Comparison of ENCODE assay signal across 10 cellular contexts in genomic region chr12:55847603-55848329, GRCh38. TPM values are rescaled to one million over a fixed set of nuclear protein-coding genes. Genes with fewer than 3 reads are reported as not detected.
DNase-seq lines count a peak whose midpoint lies in the region; ATAC-seq and TF ChIP-seq lines count a peak whose summit lies in the region.
"Had no signal": no experiment of that assay in that cellular context is flagged by ENCODE, and none has a peak within 500 bp of the region (broad histone marks: within the 10 kb centered on the region; RNA-seq: fewer than 3 reads in every experiment).

No MANE protein-coding gene starts in this region.

- peaks cover 0 to 39% of the 10 kb centered on the region in 2 donors for H3K4me1 ChIP-seq in right atrium auricular region

- H3K27ac ChIP-seq in right atrium auricular region: peak overlapping the region; percentile 90 to 97
- H3K27ac ChIP-seq: 22Rv1 had no signal

- H3K4me3 ChIP-seq in right atrium auricular region: no peak overlapping the region

- no peaks in the 10 kb centered on the region for H3K36me3 Mint-ChIP-seq in activated naive CD8-positive, alpha-beta T cell treated with anti-CD3 and anti-CD28 coated beads, Interleukin-2, amount 50 U/mL, for 24 hours (ENCODE audit: low read depth)

- peak; percentile 8 for DNase-seq in NCI-H748 (lab: John Stamatoyannopoulos, UW; ENCODE audit: unreplicated experiment)
- DNase-seq in NCI-H748 treated with DMSO at 0.1 percent for 48 hours (lab: John Stamatoyannopoulos, UW): no peak
- peak; percentile 45 for DNase-seq in activated naive CD8-positive, alpha-beta T cell treated with anti-CD3 and anti-CD28 coated beads, Interleukin-2, amount 50 U/mL, for 24 hours
- DNase-seq in right atrium auricular region (ENCODE audit: low spot score): peak; percentile 99
- DNase-seq in sciatic nerve (ENCODE audit: low spot score): peak; percentile 90
- DNase-seq in stimulated activated CD4-positive, alpha-beta T cell treated with anti-CD3 and anti-CD28 coated beads, Interleukin-2, amount 100 ng/mL, for 24 hours: no peak
- DNase-seq in germinal center (ENCODE audit: low spot score): no peak

- H3K4me1 Mint-ChIP-seq in activated naive CD8-positive, alpha-beta T cell treated with anti-CD3 and anti-CD28 coated beads, Interleukin-2, amount 50 U/mL, for 24 hours: peaks cover 20% of the 10 kb centered on the region

- no peak for TF ChIP-seq CTCF in right atrium auricular region (IDR thresholded peaks at IDR 0.05)

- H3K9me3 ChIP-seq in right atrium auricular region: no peaks in the 10 kb centered on the region

- H3K9me3 Mint-ChIP-seq in activated naive CD8-positive, alpha-beta T cell treated with anti-CD3 and anti-CD28 coated beads, Interleukin-2, amount 50 U/mL, for 24 hours: no peaks in the 10 kb centered on the region

- no peaks in the 10 kb centered on the region for H3K36me3 ChIP-seq in right atrium auricular region

- no peaks in the 10 kb centered on the region for H3K27me3 Mint-ChIP-seq in activated naive CD8-positive, alpha-beta T cell treated with anti-CD3 and anti-CD28 coated beads, Interleukin-2, amount 50 U/mL, for 24 hours

- intact Hi-C loops in sciatic nerve (cut with DNase I): no loop called here

- H3K27me3 ChIP-seq in right atrium auricular region: no peaks in the 10 kb centered on the region

- peak overlapping the region; percentile 34 for H3K4me3 Mint-ChIP-seq in activated naive CD8-positive, alpha-beta T cell treated with anti-CD3 and anti-CD28 coated beads, Interleukin-2, amount 50 U/mL, for 24 hours

- H3K27ac Mint-ChIP-seq in activated naive CD8-positive, alpha-beta T cell treated with anti-CD3 and anti-CD28 coated beads, Interleukin-2, amount 50 U/mL, for 24 hours: peak overlapping the region; percentile 89

- ATAC-seq in activated naive CD8-positive, alpha-beta T cell treated with anti-CD3 and anti-CD28 coated beads, Interleukin-2, amount 50 U/mL, for 24 hours: peak; percentile 75
- peak; percentile 97 for ATAC-seq in sciatic nerve
- ATAC-seq in GM19035 (IDR thresholded peaks at IDR 0.05; ENCODE audit: unreplicated experiment): no peak

RNA-seq across cellular contexts. Expression of gene MMP19, which starts 5.0 kb away (rescaled TPM):
- total RNA-seq in right atrium auricular region (1 to 10 TPM; 5.0 to 7.7 TPM), sciatic nerve (9.1 TPM)
- total RNA-seq: T-helper 1 cell treated with Interleukin-12 subunit alpha and Interleukin-12 subunit beta and Interleukin-4 antibody, amounts not matched to agents 30 ng/mL and 1 ng/mL, for 36 hours had no signal

RNA-seq across cellular contexts. Expression of gene DNAJC14, which starts 18.4 kb away (rescaled TPM):
- total RNA-seq in right atrium auricular region (10 to 100 TPM; 23.4 to 35.0 TPM), sciatic nerve (23.4 TPM)

RNA-seq across cellular contexts. Expression of gene ORMDL2, which starts 29.9 kb away (rescaled TPM):
- 10 to 100 TPM in 1 of 2 donors, 1 to 10 TPM in 1; 6.5 to 17.1 TPM for total RNA-seq in right atrium auricular region
- total RNA-seq in sciatic nerve: 25.2 TPM

RNA-seq across cellular contexts. Expression of gene SARNP, which starts 30.2 kb away (rescaled TPM):
- total RNA-seq in right atrium auricular region: 10 to 100 TPM; 61.4 to 70.8 TPM
- total RNA-seq in sciatic nerve: 54.0 TPM

Comparison
In these comparisons a context has a peak if more than half of its experiments do, and no peak if none do; other contexts are left out.
1. DNase-seq: peak in NCI-H748 (single experiment), activated naive CD8-positive, alpha-beta T cell treated with anti-CD3 and anti-CD28 coated beads, Interleukin-2, amount 50 U/mL, for 24 hours (single experiment), right atrium auricular region (single experiment) and sciatic nerve (single experiment); none in NCI-H748 treated with DMSO at 0.1 percent for 48 hours (single experiment), stimulated activated CD4-positive, alpha-beta T cell treated with anti-CD3 and anti-CD28 coated beads, Interleukin-2, amount 100 ng/mL, for 24 hours (0 of 2) and germinal center (single experiment).